Comparison of ENCODE assay signal across 8 cellular contexts in the genomic region with DNA sequence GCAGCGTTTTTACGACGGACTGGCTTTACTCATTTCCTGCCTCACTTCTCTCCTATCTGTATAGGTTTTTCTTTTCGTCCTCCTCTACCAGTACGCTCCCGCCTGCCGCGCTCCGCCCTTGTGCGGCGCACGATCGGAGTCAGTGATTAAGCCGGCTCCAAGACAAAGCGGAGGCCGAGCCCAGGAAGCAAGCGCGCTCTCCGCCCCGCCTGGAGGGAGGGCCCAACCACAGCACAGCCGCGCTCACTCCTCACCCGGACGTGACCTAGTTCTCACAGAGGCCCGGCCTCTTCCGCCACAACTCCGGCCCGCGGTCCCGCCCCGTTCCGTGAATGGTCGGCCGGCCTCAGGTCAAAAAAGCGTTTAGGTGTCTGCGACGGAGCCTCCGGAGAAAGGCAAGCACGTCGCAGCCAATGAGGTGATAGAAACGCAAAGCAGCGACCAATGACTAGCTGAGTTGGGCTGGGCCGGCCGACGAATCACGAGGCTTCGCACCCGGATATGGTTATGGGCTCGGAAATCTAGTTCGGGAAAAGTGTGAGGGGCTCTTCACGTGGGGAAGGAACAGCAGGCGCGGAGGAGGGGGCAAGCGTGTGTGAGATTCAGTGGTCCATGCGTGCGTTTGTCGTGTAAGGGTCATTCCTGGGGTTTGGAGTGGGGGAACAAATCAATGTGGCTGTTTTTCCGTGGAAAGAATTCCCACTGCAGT. TPM values are rescaled to one million over a fixed set of nuclear protein-coding genes. Genes with fewer than 3 reads are reported as not detected.
DNase-seq lines count a peak whose midpoint lies in the region; ATAC-seq and TF ChIP-seq lines count a peak whose summit lies in the region.

A gene with protein sequence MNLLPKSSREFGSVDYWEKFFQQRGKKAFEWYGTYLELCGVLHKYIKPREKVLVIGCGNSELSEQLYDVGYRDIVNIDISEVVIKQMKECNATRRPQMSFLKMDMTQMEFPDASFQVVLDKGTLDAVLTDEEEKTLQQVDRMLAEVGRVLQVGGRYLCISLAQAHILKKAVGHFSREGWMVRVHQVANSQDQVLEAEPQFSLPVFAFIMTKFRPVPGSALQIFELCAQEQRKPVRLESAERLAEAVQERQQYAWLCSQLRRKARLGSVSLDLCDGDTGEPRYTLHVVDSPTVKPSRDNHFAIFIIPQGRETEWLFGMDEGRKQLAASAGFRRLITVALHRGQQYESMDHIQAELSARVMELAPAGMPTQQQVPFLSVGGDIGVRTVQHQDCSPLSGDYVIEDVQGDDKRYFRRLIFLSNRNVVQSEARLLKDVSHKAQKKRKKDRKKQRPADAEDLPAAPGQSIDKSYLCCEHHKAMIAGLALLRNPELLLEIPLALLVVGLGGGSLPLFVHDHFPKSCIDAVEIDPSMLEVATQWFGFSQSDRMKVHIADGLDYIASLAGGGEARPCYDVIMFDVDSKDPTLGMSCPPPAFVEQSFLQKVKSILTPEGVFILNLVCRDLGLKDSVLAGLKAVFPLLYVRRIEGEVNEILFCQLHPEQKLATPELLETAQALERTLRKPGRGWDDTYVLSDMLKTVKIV (plus strand): TSS at position 494 of the 709 bp plus-strand sequence. CDS start 308 bp downstream, outside the sequence.

- no peaks in the 10 kb centered on the region for H3K9me3 ChIP-seq in ovary
- no peaks in the 10 kb centered on the region for H3K9me3 ChIP-seq in thyroid gland

- no peaks in the 10 kb centered on the region for H3K36me3 ChIP-seq in ovary
- H3K36me3 ChIP-seq in thyroid gland, result peaks cover 12 to 21% of the 10 kb centered on the region in 2 donors

- H3K27me3 ChIP-seq in ovary (no peaks in the 10 kb centered on the region), thyroid gland (no peaks in the 10 kb centered on the region)

- peak within 1 kb of the TSS; percentile 97 for H3K27ac Mint-ChIP-seq in activated naive CD8-positive, alpha-beta T cell treated with anti-CD3 and anti-CD28 coated beads, Interleukin-2, amount 50 U/mL, for 24 hours

- peak within 1 kb of the TSS; percentile 97 for H3K4me3 Mint-ChIP-seq in activated naive CD8-positive, alpha-beta T cell treated with anti-CD3 and anti-CD28 coated beads, Interleukin-2, amount 50 U/mL, for 24 hours

- no peak for TF ChIP-seq EP300 in ovary (IDR thresholded peaks at IDR 0.05)

- H3K27me3 Mint-ChIP-seq in activated naive CD8-positive, alpha-beta T cell treated with anti-CD3 and anti-CD28 coated beads, Interleukin-2, amount 50 U/mL, for 24 hours, result no peaks in the 10 kb centered on the region

- H3K4me1 Mint-ChIP-seq in activated naive CD8-positive, alpha-beta T cell treated with anti-CD3 and anti-CD28 coated beads, Interleukin-2, amount 50 U/mL, for 24 hours, result peaks cover 58% of the 10 kb centered on the region

- peaks cover 26% of the 10 kb centered on the region for H3K36me3 Mint-ChIP-seq in activated naive CD8-positive, alpha-beta T cell treated with anti-CD3 and anti-CD28 coated beads, Interleukin-2, amount 50 U/mL, for 24 hours (ENCODE audit: low read depth)

- H3K27ac ChIP-seq in ovary, result peak within 1 kb of the TSS in 1 of 2 donors; percentile 75
- peak within 1 kb of the TSS; percentile 37 to 83 (median 82) for H3K27ac ChIP-seq in thyroid gland

- ATAC-seq in HG02763 (IDR thresholded peaks at IDR 0.05; ENCODE audit: unreplicated experiment), result peak; percentile 99
- peak; percentile 98 for ATAC-seq in activated naive CD8-positive, alpha-beta T cell treated with anti-CD3 and anti-CD28 coated beads, Interleukin-2, amount 50 U/mL, for 24 hours
- peak; percentile 100 for ATAC-seq in Right ventricle myocardium inferior

- TF ChIP-seq CTCF in GM12865 (IDR thresholded peaks at IDR 0.05; ENCODE audit: insufficient read depth, low read depth, low read length, missing control alignments), result no peak
- TF ChIP-seq CTCF in ovary (IDR thresholded peaks at IDR 0.05), result no peak
- TF ChIP-seq CTCF in thyroid gland (IDR thresholded peaks at IDR 0.05), result no peak

- TF ChIP-seq POLR2A in ovary (IDR thresholded peaks at IDR 0.05), result peak; percentile 82
- peak in 1 of 2 donors; percentile 96 for TF ChIP-seq POLR2A in thyroid gland (IDR thresholded peaks at IDR 0.05)

- DNase-seq in GM12865 (ENCODE audit: low read depth) (peak; percentile 99), NCI-H1417 treated with DMSO at 0.1 percent for 48 hours (lab: John Stamatoyannopoulos, UW) (peak; percentile 89), SW480 (ENCODE audit: low spot score) (peak; percentile 98), Right ventricle myocardium inferior (ENCODE audit: missing footprints) (peak; percentile 100), ovary (peak; percentile 96 to 98 (median 97)), thyroid gland (peak; percentile 99)
- DNase-seq in activated naive CD8-positive, alpha-beta T cell treated with anti-CD3 and anti-CD28 coated beads, Interleukin-2, amount 50 U/mL, for 24 hours, result peak; percentile 97

- H3K4me3 ChIP-seq in GM12865 (ENCODE audit: low read depth, low read length) (peak within 1 kb of the TSS; percentile 96), ovary (peak within 1 kb of the TSS; percentile 52), thyroid gland (replicated peaks in 1 of 3) (peak within 1 kb of the TSS; percentile 59 to 77 (median 68))

- peaks cover 12% of the 10 kb centered on the region for H3K4me1 ChIP-seq in ovary (ENCODE audit: insufficient read depth)
- H3K4me1 ChIP-seq in thyroid gland, result peaks cover 5 to 10% of the 10 kb centered on the region in 2 donors

- intact Hi-C loops in Right ventricle myocardium inferior (cut with DNase I) (loop anchor here (1.0 to 5.0 kb wide), 2 partner anchors 39 to 129 kb away; a partner anchor contains a TSS), ovary (cut with DNase I) (loop anchor here in 2 of 4 donors (2.0 to 5.0 kb wide), 2 partner anchors 39 kb away; a partner anchor contains a TSS), thyroid gland (cut with DNase I) (no loop called here)

- 0% methylated on average over 58 of the region's 58 CpGs for WGBS in ovary, 3 donors
- WGBS in thyroid gland, 2 donors, result 0 to 1% methylated on average over 39 to 56 of the region's 58 CpGs

- H3K9me3 Mint-ChIP-seq in activated naive CD8-positive, alpha-beta T cell treated with anti-CD3 and anti-CD28 coated beads, Interleukin-2, amount 50 U/mL, for 24 hours, result no peaks in the 10 kb centered on the region

RNA-seq across cellular contexts. Expression of the gene that starts here (rescaled TPM):
- total RNA-seq in Right ventricle myocardium inferior (18.9 TPM), ovary (10 to 100 TPM in 6 of 7 donors, 1 to 10 TPM in 1; 9.1 to 24.4 (median 19.1) TPM), thyroid gland (10 to 100 TPM; 19.9 to 23.8 (median 22.7) TPM)
- 10 to 100 TPM; 14.8 to 29.1 TPM for polyA plus RNA-seq in ovary
